Comparison of ENCODE assay signal across 31 cellular contexts in genomic region chr1:156399355-156400125, GRCh38. TPM values are rescaled to one million over a fixed set of nuclear protein-coding genes. Genes with fewer than 3 reads are reported as not detected.
DNase-seq lines count a peak whose midpoint lies in the region; ATAC-seq and TF ChIP-seq lines count a peak whose summit lies in the region.
"Had no signal": no experiment of that assay in that cellular context is flagged by ENCODE, and none has a peak within 500 bp of the region (broad histone marks: within the 10 kb centered on the region; RNA-seq: fewer than 3 reads in every experiment).

No MANE protein-coding gene starts in this region.

- TF ChIP-seq CTCF in foreskin fibroblast (IDR thresholded peaks at IDR 0.05; ENCODE audit: low read depth, low read length) = no peak

- H3K27ac Mint-ChIP-seq in stimulated activated memory B cell treated with anti-CD40 and anti-IgM and Interleukin-4, amounts not matched to agents 10 μg/mL and 1 μg/mL and 100 μg/mL, for 72 hours = peak overlapping the region; percentile 51
- H3K27ac Mint-ChIP-seq: activated CD4-positive, alpha-beta T cell treated with anti-CD3 and anti-CD28 coated beads, Interleukin-2, amount 10 ng/mL, durations not matched to agents 7 days and 5 days; activated naive CD8-positive, alpha-beta T cell treated with anti-CD3 and anti-CD28 coated beads, Interleukin-2, amount 50 U/mL, for 24 hours; B cell; naive thymus-derived CD4-positive, alpha-beta T cell had no signal

- H3K9me3 Mint-ChIP-seq in stimulated activated memory B cell treated with anti-CD40 and anti-IgM and Interleukin-4, amounts not matched to agents 10 μg/mL and 1 μg/mL and 100 μg/mL, for 72 hours = peaks cover 3% of the 10 kb centered on the region
- H3K9me3 Mint-ChIP-seq: activated CD4-positive, alpha-beta T cell treated with anti-CD3 and anti-CD28 coated beads, Interleukin-2, amount 10 ng/mL, durations not matched to agents 7 days and 5 days; activated naive CD8-positive, alpha-beta T cell treated with anti-CD3 and anti-CD28 coated beads, Interleukin-2, amount 50 U/mL, for 24 hours; naive thymus-derived CD4-positive, alpha-beta T cell had no signal

- DNase-seq in DMS53 (lab: John Stamatoyannopoulos, UW) (peak; percentile 52), DMS53 treated with DMSO at 0.1 percent for 48 hours (lab: John Stamatoyannopoulos, UW; ENCODE audit: unreplicated experiment) (no peak), NCI-H69 (lab: John Stamatoyannopoulos, UW) (peak; percentile 15), foreskin fibroblast (no peak), left lobe of liver (ENCODE audit: low spot score) (no peak), HUDEP-2 (lab: John Stamatoyannopoulos, UW; ENCODE audit: unreplicated experiment in 76 of 76) (no peak)
- DNase-seq: 8988T; activated CD4-positive, alpha-beta T cell treated with anti-CD3 and anti-CD28 coated beads, Interleukin-2, amount 10 ng/mL, durations not matched to agents 7 days and 5 days; activated naive CD8-positive, alpha-beta T cell treated with anti-CD3 and anti-CD28 coated beads, Interleukin-2, amount 50 U/mL, for 24 hours; left colon; MV-4-11; naive thymus-derived CD4-positive, alpha-beta T cell; NCI-H187; NCI-H226; retina; stimulated activated CD4-positive, alpha-beta T cell treated with anti-CD3 and anti-CD28 coated beads, Interleukin-2, amount 100 ng/mL, for 48 hours; stomach; upper lobe of left lung had no signal

- H3K4me1 Mint-ChIP-seq in stimulated activated memory B cell treated with anti-CD40 and anti-IgM and Interleukin-4, amounts not matched to agents 10 μg/mL and 1 μg/mL and 100 μg/mL, for 72 hours = peaks cover 30% of the 10 kb centered on the region
- H3K4me1 Mint-ChIP-seq: activated CD4-positive, alpha-beta T cell treated with anti-CD3 and anti-CD28 coated beads, Interleukin-2, amount 10 ng/mL, durations not matched to agents 7 days and 5 days had no signal

- H3K4me3 ChIP-seq in foreskin fibroblast (ENCODE audit: low read depth in 1 of 2, low read length in 2 of 2) = no peak overlapping the region
- H3K4me3 ChIP-seq: coronary artery, HAP-1, smooth muscle cell, stomach, upper lobe of left lung had no signal

- H3K27me3 Mint-ChIP-seq in stimulated activated memory B cell treated with anti-CD40 and anti-IgM and Interleukin-4, amounts not matched to agents 10 μg/mL and 1 μg/mL and 100 μg/mL, for 72 hours = peaks cover 31% of the 10 kb centered on the region

- no peaks in the 10 kb centered on the region for H3K36me3 Mint-ChIP-seq in stimulated activated memory B cell treated with anti-CD40 and anti-IgM and Interleukin-4, amounts not matched to agents 10 μg/mL and 1 μg/mL and 100 μg/mL, for 72 hours
- H3K36me3 Mint-ChIP-seq: naive thymus-derived CD4-positive, alpha-beta T cell had no signal

- H3K27ac ChIP-seq in cingulate gyrus (ENCODE audit: low read depth, low read length) = peak overlapping the region; percentile 69
- H3K27ac ChIP-seq: coronary artery, KMS-11, stomach, upper lobe of left lung had no signal

- H3K4me3 Mint-ChIP-seq in stimulated activated memory B cell treated with anti-CD40 and anti-IgM and Interleukin-4, amounts not matched to agents 10 μg/mL and 1 μg/mL and 100 μg/mL, for 72 hours = no peak overlapping the region
- H3K4me3 Mint-ChIP-seq: activated CD4-positive, alpha-beta T cell treated with anti-CD3 and anti-CD28 coated beads, Interleukin-2, amount 10 ng/mL, durations not matched to agents 7 days and 5 days; activated naive CD8-positive, alpha-beta T cell treated with anti-CD3 and anti-CD28 coated beads, Interleukin-2, amount 50 U/mL, for 24 hours; B cell; naive thymus-derived CD4-positive, alpha-beta T cell had no signal

- ATAC-seq in stimulated activated memory B cell treated with anti-CD40 and anti-IgM and Interleukin-4, amounts not matched to agents 10 μg/mL and 1 μg/mL and 100 μg/mL, for 72 hours = no peak
- ATAC-seq in left lobe of liver = no peak
- ATAC-seq: activated naive CD8-positive, alpha-beta T cell treated with anti-CD3 and anti-CD28 coated beads, Interleukin-2, amount 50 U/mL, for 24 hours; left colon; naive thymus-derived CD4-positive, alpha-beta T cell had no signal

RNA-seq across cellular contexts. Expression of gene RHBG, which starts 30.5 kb away (rescaled TPM):
- total RNA-seq in left lobe of liver = 2.8 TPM
- total RNA-seq: activated CD4-positive, alpha-beta T cell treated with anti-CD3 and anti-CD28 coated beads, Interleukin-2, amount 10 ng/mL, durations not matched to agents 7 days and 5 days; B cell; fibroblast of lung; HT-29; left colon; naive thymus-derived CD4-positive, alpha-beta T cell; osteocyte; RPMI7951; SK-MEL-5; smooth muscle cell; stomach; T-helper 1 cell treated with Interleukin-12 subunit alpha and Interleukin-12 subunit beta and Interleukin-4 antibody, amounts not matched to agents 30 ng/mL and 1 ng/mL, for 36 hours had no signal

Comparison
In these comparisons a context has a peak if more than half of its experiments do, and no peak if none do; other contexts are left out.
1. DNase-seq: peak in DMS53 (single experiment) and NCI-H69 (single experiment); none in DMS53 treated with DMSO at 0.1 percent for 48 hours (single experiment), foreskin fibroblast (0 of 2), left lobe of liver (single experiment) and HUDEP-2 (0 of 76).